15 cellular contexts compared by ENCODE assay signal in the genomic region with DNA sequence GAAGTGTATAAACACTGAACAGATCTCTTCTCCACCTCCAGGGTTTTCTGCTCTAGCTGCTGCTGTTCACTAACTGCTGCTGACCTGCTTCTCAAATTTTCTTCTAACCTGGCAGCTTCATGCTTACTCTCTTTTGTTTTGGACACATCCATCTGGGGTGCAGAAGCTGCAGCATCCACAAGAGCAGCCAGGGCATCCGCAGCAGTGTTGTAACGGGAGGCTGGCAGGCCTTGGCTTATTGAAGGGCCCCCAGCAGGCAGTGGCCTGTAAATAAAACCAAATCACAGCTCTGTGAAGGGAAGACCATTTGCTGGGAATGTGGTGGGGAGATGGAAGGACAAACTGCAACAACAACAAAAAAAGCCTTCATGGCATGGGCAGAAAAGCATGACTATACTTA.
"Had no signal": no experiment of that assay in that cellular context is flagged by ENCODE, and none has a peak within 500 bp of the region (broad histone marks: within the 10 kb centered on the region; RNA-seq: fewer than 3 reads in every experiment).

No MANE protein-coding gene starts in this region.

- H3K4me3 ChIP-seq: ascending aorta, transverse colon, vagina had no signal

- H3K4me1 Mint-ChIP-seq: WTC11 had no signal

- H3K27ac ChIP-seq: ascending aorta, transverse colon, vagina had no signal

- H3K27me3 ChIP-seq: ascending aorta, transverse colon, vagina had no signal

- H3K4me3 Mint-ChIP-seq: activated CD4-positive, alpha-beta memory T cell treated with anti-CD3 and anti-CD28 coated beads for 36 hours; activated naive CD4-positive, alpha-beta T cell treated with anti-CD3 and anti-CD28 coated beads for 36 hours; WTC11 had no signal

- H3K9me3 Mint-ChIP-seq: activated CD4-positive, alpha-beta memory T cell treated with anti-CD3 and anti-CD28 coated beads for 36 hours; activated naive CD4-positive, alpha-beta T cell treated with anti-CD3 and anti-CD28 coated beads for 36 hours; activated T-helper 2 cell treated with anti-CD3 and anti-CD28 coated beads, Interferon-gamma antibody, Interleukin-2, Interleukin-4, amounts not matched to agents 10 μg/mL and 5 μg/mL and 100 μg/mL, durations not matched to agents 14 hours and 24 hours and 36 hours; WTC11 had no signal

- H3K4me1 ChIP-seq: ascending aorta, transverse colon, vagina had no signal

- H3K9me3 ChIP-seq: ascending aorta, transverse colon, vagina had no signal

- ATAC-seq: left cardiac atrium; stimulated activated naive CD8-positive, alpha-beta T cell treated with anti-CD3 and anti-CD28 coated beads, Interleukin-15, Interleukin-2, amounts not matched to agents 100 U/mL and 50 U/mL, for 24 hours; WTC11 had no signal

- DNase-seq: activated CD4-positive, alpha-beta memory T cell treated with anti-CD3 and anti-CD28 coated beads for 36 hours; activated CD4-positive, alpha-beta T cell treated with anti-CD3 and anti-CD28 coated beads for 4 hours; activated naive CD4-positive, alpha-beta T cell treated with anti-CD3 and anti-CD28 coated beads for 36 hours; activated T-cell treated with anti-CD3 and anti-CD28 coated beads, Interleukin-2, amount 50 U/mL, for 1 hour; foreskin melanocyte; glutamatergic neuron; left cardiac atrium; retina; stimulated activated naive CD8-positive, alpha-beta T cell treated with anti-CD3 and anti-CD28 coated beads, Interleukin-15, Interleukin-2, amounts not matched to agents 100 U/mL and 50 U/mL, for 24 hours; substantia nigra; transverse colon had no signal

- H3K27me3 Mint-ChIP-seq: activated CD4-positive, alpha-beta memory T cell treated with anti-CD3 and anti-CD28 coated beads for 36 hours had no signal

- H3K27ac Mint-ChIP-seq: activated CD4-positive, alpha-beta memory T cell treated with anti-CD3 and anti-CD28 coated beads for 36 hours; activated naive CD4-positive, alpha-beta T cell treated with anti-CD3 and anti-CD28 coated beads for 36 hours; WTC11 had no signal
